In the genomic region with DNA sequence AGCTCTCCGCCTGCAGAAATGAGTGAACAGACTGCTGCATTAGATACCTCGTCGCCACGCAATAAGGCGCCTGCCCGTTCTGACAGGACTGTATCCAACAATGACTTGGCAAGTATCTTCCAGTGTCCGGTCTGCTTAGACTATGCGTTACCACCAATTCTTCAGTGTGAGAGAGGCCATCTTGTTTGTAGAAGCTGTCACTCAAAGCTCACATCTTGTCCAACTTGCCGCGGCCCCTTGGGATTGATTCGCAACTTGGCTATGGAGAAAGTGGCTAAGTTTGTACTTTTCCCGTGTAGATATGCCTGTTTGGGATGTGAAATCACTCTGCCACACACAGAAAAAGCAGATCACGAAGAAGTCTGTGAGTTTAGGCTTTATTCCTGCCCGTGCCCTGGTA, we compare ENCODE assay signal across 11 cellular contexts.
"Had no signal": no experiment of that assay in that cellular context is flagged by ENCODE, and none has a peak within 500 bp of the region (broad histone marks: within the 10 kb centered on the region; RNA-seq: fewer than 3 reads in every experiment).

No MANE protein-coding gene starts in this region.

- H3K4me3 Mint-ChIP-seq: GM23338, H9, HFFc6 had no signal

- H3K9ac ChIP-seq: GM23248 had no signal

- FAIRE-seq: H1, H54 had no signal

- H3K36me3 ChIP-seq: HAP-1 had no signal

- H3K4me2 ChIP-seq: GM23338 had no signal

- H3K27ac ChIP-seq: GM23248 had no signal

- H3K9me3 ChIP-seq: HAP-1 had no signal

- ATAC-seq: GM23338, HCT116 had no signal

- H2AFZ ChIP-seq: GM23248, GM23338 had no signal

- DNase-seq: GM23248, GOT3, H7, H9, HCEC 1CT, HFFc6 had no signal

- H3K4me3 ChIP-seq: GM23248, GM23338, HAP-1 had no signal

- H3K27ac Mint-ChIP-seq: GM23338, H9, HFFc6 had no signal

- H3K4me1 ChIP-seq: HAP-1 had no signal

- H3K4me1 Mint-ChIP-seq: GM23338, H9 had no signal
